ENCODE assay signal across 21 cellular contexts in the genomic region with DNA sequence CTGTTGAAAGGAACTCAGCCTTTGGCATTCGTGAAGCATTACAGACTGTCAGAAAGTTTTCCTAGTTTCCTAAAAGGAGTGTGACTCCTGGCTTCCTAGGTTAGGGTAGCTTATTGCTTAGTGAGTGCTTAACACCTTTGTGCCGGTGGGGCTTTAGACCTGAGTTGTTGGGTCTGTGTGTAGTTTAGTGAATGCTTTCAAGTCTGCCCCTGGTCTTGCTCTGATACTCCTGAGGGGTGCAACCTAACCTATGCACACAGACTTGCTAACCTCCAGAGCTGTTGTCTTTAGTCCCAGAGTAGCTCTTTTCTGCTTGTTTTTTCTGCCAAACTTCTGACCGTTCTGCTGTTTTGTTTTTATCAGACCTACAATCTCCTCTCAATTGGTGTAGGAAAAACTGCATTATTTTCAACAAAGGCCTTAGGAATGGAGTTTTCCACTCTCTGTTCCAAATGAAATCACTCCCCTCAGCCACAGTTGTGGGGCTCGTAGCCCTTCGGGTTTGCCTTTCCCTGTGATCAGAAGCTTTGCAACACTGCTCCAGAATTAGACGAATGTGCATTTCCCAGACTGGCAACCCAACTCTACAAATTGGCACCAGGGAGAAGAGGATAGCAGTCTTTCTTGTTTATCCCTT.
"Had no signal": no experiment of that assay in that cellular context is flagged by ENCODE, and none has a peak within 500 bp of the region (broad histone marks: within the 10 kb centered on the region; RNA-seq: fewer than 3 reads in every experiment).

No MANE protein-coding gene starts in this region.

- H3K4me2 ChIP-seq: hepatocyte had no signal

- H3K27me3 Mint-ChIP-seq: dendritic cell treated with granulocyte-macrophage colony-stimulating factor and Interleukin-4, amounts not matched to agents 40 ng/mL and 50 ng/mL, for 4 days; stimulated activated naive B cell treated with anti-CD40 and anti-IgM and Interleukin-4, amounts not matched to agents 10 μg/mL and 1 μg/mL and 100 μg/mL, for 72 hours; stimulated activated naive CD8-positive, alpha-beta T cell treated with anti-CD3 and anti-CD28 coated beads, Interleukin-15, amount 100 ng/mL, for 72 hours had no signal

- H3K27me3 ChIP-seq: hepatocyte, pancreas, right lobe of liver, spleen, testis, transverse colon had no signal

- H3K36me3 ChIP-seq: pancreas, prostate gland, right lobe of liver, spleen, transverse colon had no signal

- H3K4me3 Mint-ChIP-seq: dendritic cell treated with granulocyte-macrophage colony-stimulating factor and Interleukin-4, amounts not matched to agents 40 ng/mL and 50 ng/mL, for 4 days; endodermal cell; natural killer cell; stimulated activated naive B cell treated with anti-CD40 and anti-IgM and Interleukin-4, amounts not matched to agents 10 μg/mL and 1 μg/mL and 100 μg/mL, for 72 hours; stimulated activated naive CD8-positive, alpha-beta T cell treated with anti-CD3 and anti-CD28 coated beads, Interleukin-15, amount 100 ng/mL, for 72 hours had no signal

- H3K79me2 ChIP-seq: hepatocyte had no signal

- H3K4me1 ChIP-seq: pancreas, prostate gland, right lobe of liver, spleen, testis, transverse colon had no signal

- H3K27ac Mint-ChIP-seq: dendritic cell treated with granulocyte-macrophage colony-stimulating factor and Interleukin-4, amounts not matched to agents 40 ng/mL and 50 ng/mL, for 4 days; endodermal cell; natural killer cell; stimulated activated naive B cell treated with anti-CD40 and anti-IgM and Interleukin-4, amounts not matched to agents 10 μg/mL and 1 μg/mL and 100 μg/mL, for 72 hours; stimulated activated naive CD8-positive, alpha-beta T cell treated with anti-CD3 and anti-CD28 coated beads, Interleukin-15, amount 100 ng/mL, for 72 hours had no signal

- H3K36me3 Mint-ChIP-seq: stimulated activated naive B cell treated with anti-CD40 and anti-IgM and Interleukin-4, amounts not matched to agents 10 μg/mL and 1 μg/mL and 100 μg/mL, for 72 hours had no signal

- H3K9me3 ChIP-seq: pancreas, prostate gland, right lobe of liver, testis, transverse colon had no signal

- H3K4me1 Mint-ChIP-seq: natural killer cell; stimulated activated naive B cell treated with anti-CD40 and anti-IgM and Interleukin-4, amounts not matched to agents 10 μg/mL and 1 μg/mL and 100 μg/mL, for 72 hours; stimulated activated naive CD8-positive, alpha-beta T cell treated with anti-CD3 and anti-CD28 coated beads, Interleukin-15, amount 100 ng/mL, for 72 hours had no signal

- H2AFZ ChIP-seq: hepatocyte had no signal

- ATAC-seq: left lobe of liver; natural killer cell; pancreas; right lobe of liver; stimulated activated naive B cell treated with anti-CD40 and anti-IgM and Interleukin-4, amounts not matched to agents 10 μg/mL and 1 μg/mL and 100 μg/mL, for 72 hours; stimulated activated naive CD8-positive, alpha-beta T cell treated with anti-CD3 and anti-CD28 coated beads, Interleukin-15, amount 100 ng/mL, for 72 hours had no signal

- H3K4me3 ChIP-seq: hepatocyte, pancreas, prostate gland, right lobe of liver, spleen, testis, transverse colon had no signal

- DNase-seq: endodermal cell; foreskin melanocyte; head of caudate nucleus; kidney glomerular epithelial cell; mammary epithelial cell; natural killer cell; occipital lobe; pancreas; right lobe of liver; spleen; stimulated activated CD4-positive, alpha-beta T cell treated with anti-CD3 and anti-CD28 coated beads, Interleukin-15, amount 100 ng/mL, for 24 hours; stimulated activated CD4-positive, alpha-beta T cell treated with anti-CD3 and anti-CD28 coated beads, Interleukin-1b, Interleukin-23, amount 100 ng/mL, for 48 hours; stimulated activated CD4-positive, alpha-beta T cell treated with anti-CD3 and anti-CD28 coated beads, Interleukin-4, amount 100 ng/mL, for 4 hours; stimulated activated naive B cell treated with anti-CD40 and anti-IgM and Interleukin-4, amounts not matched to agents 10 μg/mL and 1 μg/mL and 100 μg/mL, for 72 hours; stimulated activated naive CD8-positive, alpha-beta T cell treated with anti-CD3 and anti-CD28 coated beads, Interleukin-15, amount 100 ng/mL, for 72 hours; testis; transverse colon had no signal

- H3K27ac ChIP-seq: hepatocyte, pancreas, prostate gland, right lobe of liver, spleen, testis, transverse colon had no signal
